1 cellular context compared by ENCODE assay signal in the genomic region with DNA sequence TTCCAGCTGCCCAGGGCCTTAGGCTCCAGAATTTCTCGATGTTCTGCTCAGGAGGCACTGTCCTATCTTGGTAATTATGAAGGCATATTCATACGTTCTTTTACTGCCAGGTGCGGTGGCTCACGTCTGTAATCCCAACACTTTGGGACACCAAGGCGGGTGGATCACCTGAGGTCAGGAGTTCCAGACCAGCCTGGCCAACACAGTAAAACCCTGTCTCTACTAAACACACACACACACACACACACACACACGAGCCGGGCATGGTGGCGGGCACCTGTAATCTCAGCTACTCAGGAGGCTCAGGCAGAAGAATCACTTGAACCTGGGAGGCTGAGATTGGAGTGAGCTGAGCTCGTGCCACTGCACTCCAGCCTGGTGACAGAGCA.
TF ChIP-seq lines count a peak whose summit lies in the region.
"Not testable (repeated sequence)": the region's sequence is repeated elsewhere in the genome, so short reads cannot be mapped to it uniquely, and the experiment has no call there.

No MANE protein-coding gene starts in this region.

TF ChIP-seq in HepG2, 621 proteins besides CTCF, POLR2A, EP300 and RAD21:
- TF ChIP-seq, protein P1, sequence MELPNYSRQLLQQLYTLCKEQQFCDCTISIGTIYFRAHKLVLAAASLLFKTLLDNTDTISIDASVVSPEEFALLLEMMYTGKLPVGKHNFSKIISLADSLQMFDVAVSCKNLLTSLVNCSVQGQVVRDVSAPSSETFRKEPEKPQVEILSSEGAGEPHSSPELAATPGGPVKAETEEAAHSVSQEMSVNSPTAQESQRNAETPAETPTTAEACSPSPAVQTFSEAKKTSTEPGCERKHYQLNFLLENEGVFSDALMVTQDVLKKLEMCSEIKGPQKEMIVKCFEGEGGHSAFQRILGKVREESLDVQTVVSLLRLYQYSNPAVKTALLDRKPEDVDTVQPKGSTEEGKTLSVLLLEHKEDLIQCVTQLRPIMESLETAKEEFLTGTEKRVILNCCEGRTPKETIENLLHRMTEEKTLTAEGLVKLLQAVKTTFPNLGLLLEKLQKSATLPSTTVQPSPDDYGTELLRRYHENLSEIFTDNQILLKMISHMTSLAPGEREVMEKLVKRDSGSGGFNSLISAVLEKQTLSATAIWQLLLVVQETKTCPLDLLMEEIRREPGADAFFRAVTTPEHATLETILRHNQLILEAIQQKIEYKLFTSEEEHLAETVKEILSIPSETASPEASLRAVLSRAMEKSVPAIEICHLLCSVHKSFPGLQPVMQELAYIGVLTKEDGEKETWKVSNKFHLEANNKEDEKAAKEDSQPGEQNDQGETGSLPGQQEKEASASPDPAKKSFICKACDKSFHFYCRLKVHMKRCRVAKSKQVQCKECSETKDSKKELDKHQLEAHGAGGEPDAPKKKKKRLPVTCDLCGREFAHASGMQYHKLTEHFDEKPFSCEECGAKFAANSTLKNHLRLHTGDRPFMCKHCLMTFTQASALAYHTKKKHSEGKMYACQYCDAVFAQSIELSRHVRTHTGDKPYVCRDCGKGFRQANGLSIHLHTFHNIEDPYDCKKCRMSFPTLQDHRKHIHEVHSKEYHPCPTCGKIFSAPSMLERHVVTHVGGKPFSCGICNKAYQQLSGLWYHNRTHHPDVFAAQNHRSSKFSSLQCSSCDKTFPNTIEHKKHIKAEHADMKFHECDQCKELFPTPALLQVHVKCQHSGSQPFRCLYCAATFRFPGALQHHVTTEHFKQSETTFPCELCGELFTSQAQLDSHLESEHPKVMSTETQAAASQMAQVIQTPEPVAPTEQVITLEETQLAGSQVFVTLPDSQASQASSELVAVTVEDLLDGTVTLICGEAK (IDR thresholded peaks at IDR 0.05): not testable (repeated sequence)
- TF ChIP-seq, protein P1 (CRISPR knock-in tag; IDR thresholded peaks at IDR 0.05): 0 out of 2 replicates have a peak, but pooled peaks have one; percentile 12
